19 cellular contexts compared by ENCODE assay signal in the genomic region with DNA sequence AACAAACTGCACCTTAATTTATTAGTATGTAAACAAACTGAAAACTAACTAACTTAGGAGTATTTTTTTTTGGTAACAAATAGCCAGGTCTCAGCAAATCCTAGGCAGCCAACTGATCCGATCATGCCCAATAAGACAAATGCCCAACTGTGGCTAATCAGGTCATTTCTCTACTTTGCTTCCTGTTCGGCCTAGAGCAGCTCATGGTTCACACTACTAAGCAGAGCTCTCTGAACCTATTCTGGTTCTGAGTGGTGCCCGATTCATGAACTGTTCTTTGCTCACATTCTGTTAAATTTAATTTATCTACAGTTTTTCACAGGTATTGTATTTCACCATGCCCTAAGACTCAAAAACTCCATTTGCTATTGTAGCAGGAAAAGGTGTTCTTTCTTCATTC.
"Had no signal": no experiment of that assay in that cellular context is flagged by ENCODE, and none has a peak within 500 bp of the region (broad histone marks: within the 10 kb centered on the region; RNA-seq: fewer than 3 reads in every experiment).

No MANE protein-coding gene starts in this region.

- H3K9me3 Mint-ChIP-seq: activated CD4-positive, alpha-beta memory T cell treated with anti-CD3 and anti-CD28 coated beads, Interleukin-2, amount 10 ng/mL, durations not matched to agents 7 days and 5 days; activated naive CD4-positive, alpha-beta T cell treated with anti-CD3 and anti-CD28 coated beads, Interleukin-2, amount 50 U/mL, for 24 hours; immature natural killer cell; neural crest cell; stimulated activated naive CD8-positive, alpha-beta T cell treated with anti-CD3 and anti-CD28 coated beads, Interleukin-15, amount 100 ng/mL, for 72 hours had no signal

- H3K4me1 ChIP-seq: colonic mucosa, left ventricle myocardium inferior, prostate gland, suprapubic skin, upper lobe of left lung had no signal

- H3K4me3 Mint-ChIP-seq: activated CD4-positive, alpha-beta memory T cell treated with anti-CD3 and anti-CD28 coated beads, Interleukin-2, amount 10 ng/mL, durations not matched to agents 7 days and 5 days; activated naive CD4-positive, alpha-beta T cell treated with anti-CD3 and anti-CD28 coated beads, Interleukin-2, amount 50 U/mL, for 24 hours; immature natural killer cell; naive B cell; neural crest cell; stimulated activated naive CD8-positive, alpha-beta T cell treated with anti-CD3 and anti-CD28 coated beads, Interleukin-15, amount 100 ng/mL, for 72 hours; WTC11 had no signal

- H3K4me3 ChIP-seq: colonic mucosa, left ventricle myocardium inferior, prostate gland, right atrium auricular region, suprapubic skin, upper lobe of left lung had no signal

- H3K36me3 Mint-ChIP-seq: activated naive CD4-positive, alpha-beta T cell treated with anti-CD3 and anti-CD28 coated beads, Interleukin-2, amount 50 U/mL, for 24 hours; immature natural killer cell; naive B cell had no signal

- H3K36me3 ChIP-seq: colonic mucosa, left ventricle myocardium inferior, prostate gland, right atrium auricular region, suprapubic skin, upper lobe of left lung had no signal

- H3K27ac Mint-ChIP-seq: activated CD4-positive, alpha-beta memory T cell treated with anti-CD3 and anti-CD28 coated beads, Interleukin-2, amount 10 ng/mL, durations not matched to agents 7 days and 5 days; activated naive CD4-positive, alpha-beta T cell treated with anti-CD3 and anti-CD28 coated beads, Interleukin-2, amount 50 U/mL, for 24 hours; immature natural killer cell; naive B cell; WTC11 had no signal

- H3K9me3 ChIP-seq: colonic mucosa, left ventricle myocardium inferior, prostate gland, right atrium auricular region, suprapubic skin, upper lobe of left lung had no signal

- H3K27me3 ChIP-seq: colonic mucosa, right atrium auricular region, suprapubic skin, upper lobe of left lung had no signal

- H3K27me3 Mint-ChIP-seq: activated CD4-positive, alpha-beta memory T cell treated with anti-CD3 and anti-CD28 coated beads, Interleukin-2, amount 10 ng/mL, durations not matched to agents 7 days and 5 days; stimulated activated naive CD8-positive, alpha-beta T cell treated with anti-CD3 and anti-CD28 coated beads, Interleukin-15, amount 100 ng/mL, for 72 hours had no signal

- DNase-seq: activated CD4-positive, alpha-beta memory T cell treated with anti-CD3 and anti-CD28 coated beads, Interleukin-2, amount 10 ng/mL, durations not matched to agents 7 days and 5 days; activated CD4-positive, alpha-beta T cell treated with anti-CD3 and anti-CD28 coated beads for 4 hours; activated effector memory CD4-positive, alpha-beta T cell treated with anti-CD3 and anti-CD28 coated beads, Interleukin-2, amount 50 U/mL, for 16 hours; activated T-cell treated with anti-CD3 and anti-CD28 coated beads, Interleukin-2, amount 50 U/mL, for 1 hour; central memory CD4-positive, alpha-beta T cell; colonic mucosa; immature natural killer cell; kidney glomerular epithelial cell; left ventricle myocardium inferior; mammary epithelial cell; naive B cell; stimulated activated naive CD8-positive, alpha-beta T cell treated with anti-CD3 and anti-CD28 coated beads, Interleukin-15, amount 100 ng/mL, for 72 hours; upper lobe of left lung had no signal

- ATAC-seq: stimulated activated naive CD8-positive, alpha-beta T cell treated with anti-CD3 and anti-CD28 coated beads, Interleukin-15, amount 100 ng/mL, for 72 hours; WTC11 had no signal

- H3K27ac ChIP-seq: colonic mucosa, left ventricle myocardium inferior, prostate gland, right atrium auricular region, suprapubic skin, upper lobe of left lung had no signal

- H3K4me1 Mint-ChIP-seq: activated CD4-positive, alpha-beta memory T cell treated with anti-CD3 and anti-CD28 coated beads, Interleukin-2, amount 10 ng/mL, durations not matched to agents 7 days and 5 days; activated naive CD4-positive, alpha-beta T cell treated with anti-CD3 and anti-CD28 coated beads, Interleukin-2, amount 50 U/mL, for 24 hours; immature natural killer cell; naive B cell; neural crest cell; stimulated activated naive CD8-positive, alpha-beta T cell treated with anti-CD3 and anti-CD28 coated beads, Interleukin-15, amount 100 ng/mL, for 72 hours had no signal
